In genomic region chr16:31260136-31260931, GRCh38 we compare ENCODE assay signal across 13 cellular contexts. TPM values are rescaled to one million over a fixed set of nuclear protein-coding genes. Genes with fewer than 3 reads are reported as not detected.
DNase-seq lines count a peak whose midpoint lies in the region; TF ChIP-seq lines count a peak whose summit lies in the region.
"Had no signal": no experiment of that assay in that cellular context is flagged by ENCODE, and none has a peak within 500 bp of the region (broad histone marks: within the 10 kb centered on the region; RNA-seq: fewer than 3 reads in every experiment).

No MANE protein-coding gene starts in this region.

- intact Hi-C loops in esophagus muscularis mucosa (cut with DNase I), result no loop called here

- TF ChIP-seq POLR2A in NB4 (IDR thresholded peaks at IDR 0.05; ENCODE audit: extremely low read depth, insufficient read length), result no peak
- no peak for TF ChIP-seq POLR2A in esophagus muscularis mucosa (IDR thresholded peaks at IDR 0.05; ENCODE audit: low read depth)

- TF ChIP-seq CTCF in NB4 (IDR thresholded peaks at IDR 0.05; ENCODE audit: low read depth, low read length), result no peak
- TF ChIP-seq CTCF in esophagus muscularis mucosa (IDR thresholded peaks at IDR 0.05), result no peak
- no peak for TF ChIP-seq CTCF in chondrocyte (IDR thresholded peaks at IDR 0.05)

- H3K4me3 ChIP-seq in NB4 (ENCODE audit: low read depth, low read length) (peak overlapping the region; percentile 47), esophagus muscularis mucosa (peak overlapping the region; percentile 27 to 38 (median 32)), skin epidermis (peak overlapping the region in 5 of 7 experiments; percentile 7 to 29 (median 19))
- H3K4me3 ChIP-seq: prostate gland had no signal

- no peaks in the 10 kb centered on the region for H3K36me3 ChIP-seq in esophagus muscularis mucosa
- H3K36me3 ChIP-seq: prostate gland, tibial nerve had no signal

- H3K27ac ChIP-seq in esophagus muscularis mucosa (replicated peaks in 1 of 4) (no peak overlapping the region), skin epidermis (peak overlapping the region in 8 of 21 experiments; percentile 11 to 63 (median 50))
- H3K27ac ChIP-seq: prostate gland had no signal

- peaks cover 10% of the 10 kb centered on the region for H3K36me3 Mint-ChIP-seq in activated CD4-positive, alpha-beta T cell treated with anti-CD3 and anti-CD28 coated beads, Interleukin-2, amount 10 ng/mL, durations not matched to agents 7 days and 5 days (ENCODE audit: low read depth)
- no peaks in the 10 kb centered on the region for H3K36me3 Mint-ChIP-seq in chondrocyte (ENCODE audit: low read depth)

- peak overlapping the region; percentile 58 for H3K4me3 Mint-ChIP-seq in activated CD4-positive, alpha-beta T cell treated with anti-CD3 and anti-CD28 coated beads, Interleukin-2, amount 10 ng/mL, durations not matched to agents 7 days and 5 days
- H3K4me3 Mint-ChIP-seq in chondrocyte (ENCODE audit: unreplicated experiment), result no peak overlapping the region

- WGBS in esophagus muscularis mucosa, result 55% methylated on average over 14 of the region's 14 CpGs

- no peaks in the 10 kb centered on the region for H3K9me3 ChIP-seq in esophagus muscularis mucosa
- H3K9me3 ChIP-seq: prostate gland, tibial nerve had no signal

- H3K9me3 Mint-ChIP-seq in activated CD4-positive, alpha-beta T cell treated with anti-CD3 and anti-CD28 coated beads, Interleukin-2, amount 10 ng/mL, durations not matched to agents 7 days and 5 days, result no peaks in the 10 kb centered on the region
- H3K9me3 Mint-ChIP-seq in chondrocyte (ENCODE audit: low read depth), result no peaks in the 10 kb centered on the region

- peak overlapping the region; percentile 83 for H3K27ac Mint-ChIP-seq in activated CD4-positive, alpha-beta T cell treated with anti-CD3 and anti-CD28 coated beads, Interleukin-2, amount 10 ng/mL, durations not matched to agents 7 days and 5 days
- H3K27ac Mint-ChIP-seq in chondrocyte (ENCODE audit: unreplicated experiment), result no peak overlapping the region

- H3K4me1 ChIP-seq in esophagus muscularis mucosa, result peaks cover 0 to 5% (median 2%) of the 10 kb centered on the region in 4 donors
- H3K4me1 ChIP-seq: prostate gland had no signal

- POLR2A ChIA-PET in activated CD4-positive, alpha-beta T cell treated with anti-CD3 and anti-CD28 coated beads, Interleukin-2, amount 10 ng/mL, durations not matched to agents 7 days and 5 days (lab: Charles Lee), result no interaction called here

- no peak for DNase-seq in activated CD4-positive, alpha-beta T cell treated with anti-CD3 and anti-CD28 coated beads, Interleukin-2, amount 10 ng/mL, durations not matched to agents 7 days and 5 days
- no peak for DNase-seq in activated CD4-positive, alpha-beta T cell treated with anti-CD3 and anti-CD28 coated beads, Interleukin-2, amount 50 U/mL, for 48 hours
- DNase-seq in NB4 (ENCODE audit: low read depth) (no peak), esophagus muscularis mucosa (ENCODE audit: extremely low spot score) (no peak), NCI-H146 (lab: John Stamatoyannopoulos, UW) (no peak), chondrocyte (ENCODE audit: low spot score) (no peak)
- no peak for DNase-seq in stimulated activated CD4-positive, alpha-beta T cell treated with anti-CD3 and anti-CD28 coated beads, Interleukin-4, amount 100 ng/mL, for 1 hour
- DNase-seq: mammary epithelial cell, T-helper 9 cell had no signal

- H3K4me1 Mint-ChIP-seq in activated CD4-positive, alpha-beta T cell treated with anti-CD3 and anti-CD28 coated beads, Interleukin-2, amount 10 ng/mL, durations not matched to agents 7 days and 5 days, result peaks cover 42% of the 10 kb centered on the region
- no peaks in the 10 kb centered on the region for H3K4me1 Mint-ChIP-seq in chondrocyte (ENCODE audit: low read depth)

- peaks cover 0 to 15% (median 0%) of the 10 kb centered on the region in 4 donors for H3K27me3 ChIP-seq in esophagus muscularis mucosa
- H3K27me3 ChIP-seq: tibial nerve had no signal

- H3K27me3 Mint-ChIP-seq in activated CD4-positive, alpha-beta T cell treated with anti-CD3 and anti-CD28 coated beads, Interleukin-2, amount 10 ng/mL, durations not matched to agents 7 days and 5 days, result no peaks in the 10 kb centered on the region
- peaks cover 23% of the 10 kb centered on the region for H3K27me3 Mint-ChIP-seq in chondrocyte (ENCODE audit: low read depth)

- TF ChIP-seq EP300 in esophagus muscularis mucosa (IDR thresholded peaks at IDR 0.05), result no peak

- CTCF ChIA-PET in activated CD4-positive, alpha-beta T cell treated with anti-CD3 and anti-CD28 coated beads, Interleukin-2, amount 10 ng/mL, durations not matched to agents 7 days and 5 days (lab: Charles Lee), result interaction anchor here (0.5 kb wide), 1 partner anchor 36 kb away, joined by 3 read pairs; no protein-coding TSS in a partner anchor

RNA-seq across cellular contexts. Expression of gene ITGAM, which starts 0.6 kb away (rescaled TPM):
- total RNA-seq in activated CD4-positive, alpha-beta T cell treated with anti-CD3 and anti-CD28 coated beads, Interleukin-2, amount 10 ng/mL, durations not matched to agents 7 days and 5 days, result 10 to 100 TPM; 22.0 to 22.6 TPM
- total RNA-seq in esophagus muscularis mucosa (10 to 100 TPM; 12.2 to 25.2 (median 14.9) TPM), chondrocyte (not detected in 3 replicates)
- total RNA-seq: Daoy had no signal

RNA-seq across cellular contexts. Expression of gene PYDC1, which starts 43.4 kb away (rescaled TPM):
- not detected for total RNA-seq in activated CD4-positive, alpha-beta T cell treated with anti-CD3 and anti-CD28 coated beads, Interleukin-2, amount 10 ng/mL, durations not matched to agents 7 days and 5 days
- not detected for total RNA-seq in esophagus muscularis mucosa
- total RNA-seq in chondrocyte, result not detected in 3 replicates
- total RNA-seq: Daoy, mammary epithelial cell, prostate gland had no signal

RNA-seq across cellular contexts. Expression of gene TRIM72, which starts 46.4 kb away (rescaled TPM):
- total RNA-seq in activated CD4-positive, alpha-beta T cell treated with anti-CD3 and anti-CD28 coated beads, Interleukin-2, amount 10 ng/mL, durations not matched to agents 7 days and 5 days, result not detected
- under 1 TPM in 2 of 4 donors, not detected in 2; under 0.01 to 0.84 TPM for total RNA-seq in esophagus muscularis mucosa
- total RNA-seq in chondrocyte, result not detected in 3 replicates
- total RNA-seq: Daoy, mammary epithelial cell had no signal

RNA-seq across cellular contexts. Expression of gene PYCARD, which starts 57.8 kb away (rescaled TPM):
- total RNA-seq in activated CD4-positive, alpha-beta T cell treated with anti-CD3 and anti-CD28 coated beads, Interleukin-2, amount 10 ng/mL, durations not matched to agents 7 days and 5 days, result 10 to 100 TPM; 66.8 to 68.0 TPM
- total RNA-seq in esophagus muscularis mucosa (10 to 100 TPM; 14.5 to 28.9 (median 22.9) TPM), chondrocyte (2.7 to 2.9 TPM (median 2.8 TPM) in 3 replicates)

Comparison
In these comparisons a context has a peak if more than half of its experiments do, and no peak if none do; other contexts are left out.
1. RNA of gene ITGAM, which starts 0.6 kb away (total RNA-seq): 22.0 to 22.6 TPM in activated CD4-positive, alpha-beta T cell treated with anti-CD3 and anti-CD28 coated beads, Interleukin-2, amount 10 ng/mL, durations not matched to agents 7 days and 5 days and 12.2 to 25.2 TPM in esophagus muscularis mucosa; not detected in chondrocyte; every median in the first group is over 10 times any median in the second.
2. Peak in every context shown above with its lines, with median percentiles within 50 percentile points of each other: H3K4me3 ChIP-seq.